Comparison of ENCODE assay signal across 14 cellular contexts in genomic region chr2:200159366-200159720, GRCh38.
A peak's percentile ranks its signal among the peaks of the same experiment; 100 is the strongest.
DNase-seq lines count a peak whose midpoint lies in the region; ATAC-seq and TF ChIP-seq lines count a peak whose summit lies in the region.
"Had no signal": no experiment of that assay in that cellular context is flagged by ENCODE, and none has a peak within 500 bp of the region (broad histone marks: within the 10 kb centered on the region; RNA-seq: fewer than 3 reads in every experiment).

No MANE protein-coding gene starts in this region.

- DNase-seq in ELR (ENCODE audit: low read depth) (peak; percentile 74), T1000 (lab: John Stamatoyannopoulos, UW) (peak; percentile 35), hepatocyte (ENCODE audit: low spot score) (peak; percentile 26), NCI-H446 (lab: John Stamatoyannopoulos, UW) (no peak)
- DNase-seq in stimulated activated CD8-positive, alpha-beta memory T cell treated with anti-CD3 and anti-CD28 coated beads, Interleukin-4, amount 100 ng/mL, for 48 hours: no peak
- DNase-seq: activated CD8-positive, alpha-beta T cell treated with anti-CD3 and anti-CD28 coated beads for 36 hours; gastrocnemius medialis; NCI-H1092 treated with DMSO at 0.1 percent for 48 hours had no signal

- H3K9me2 ChIP-seq in hepatocyte (replicated peaks; ENCODE audit: insufficient read depth): no peaks in the 10 kb centered on the region

- H2AFZ ChIP-seq in hepatocyte: no peak overlapping the region
- H2AFZ ChIP-seq: parathyroid adenoma had no signal

- H3K27ac ChIP-seq in hepatocyte: peak overlapping the region; percentile 66
- H3K27ac ChIP-seq: BLaER1, gastrocnemius medialis, parathyroid adenoma, SJSA1 had no signal

- no peaks in the 10 kb centered on the region for H3K9me3 ChIP-seq in hepatocyte (ENCODE audit: low read depth)
- no peaks in the 10 kb centered on the region for H3K9me3 ChIP-seq in skeletal muscle satellite cell (replicated peaks; ENCODE audit: low read length)
- H3K9me3 ChIP-seq: gastrocnemius medialis, SJSA1 had no signal

- H3K4me1 ChIP-seq in hepatocyte (ENCODE audit: insufficient read depth) (peaks cover 14% of the 10 kb centered on the region), skeletal muscle satellite cell (ENCODE audit: control insufficient read depth, insufficient read depth, low read length) (peaks cover 23% of the 10 kb centered on the region)
- H3K4me1 ChIP-seq: BLaER1, parathyroid adenoma had no signal

- no peak overlapping the region for H3K4me3 ChIP-seq in hepatocyte
- H3K4me3 ChIP-seq in skeletal muscle satellite cell (ENCODE audit: low read length): no peak overlapping the region
- H3K4me3 ChIP-seq: BLaER1, gastrocnemius medialis, SJSA1 had no signal

- no peak overlapping the region for H3K4me2 ChIP-seq in hepatocyte
- H3K4me2 ChIP-seq in skeletal muscle satellite cell (ENCODE audit: low read length): peak overlapping the region; percentile 60
- H3K4me2 ChIP-seq: BLaER1 had no signal

- no peaks in the 10 kb centered on the region for H3K27me3 ChIP-seq in hepatocyte
- no peaks in the 10 kb centered on the region for H3K27me3 ChIP-seq in skeletal muscle satellite cell (ENCODE audit: control insufficient read depth, insufficient read depth, low read length)
- H3K27me3 ChIP-seq: BLaER1, gastrocnemius medialis, SJSA1 had no signal

- TF ChIP-seq CTCF in hepatocyte (IDR thresholded peaks at IDR 0.05; ENCODE audit: poor library complexity): no peak

- H4K20me1 ChIP-seq in hepatocyte (ENCODE audit: insufficient read depth, poor library complexity, severe bottlenecking): no peaks in the 10 kb centered on the region
- H4K20me1 ChIP-seq: BLaER1 had no signal

- H3K79me2 ChIP-seq in hepatocyte: no peaks in the 10 kb centered on the region
- H3K79me2 ChIP-seq: parathyroid adenoma had no signal

- no peak for ATAC-seq in HG03354 (IDR thresholded peaks at IDR 0.05; ENCODE audit: poor library complexity, severe bottlenecking, unreplicated experiment)
- ATAC-seq in GM21447 (IDR thresholded peaks at IDR 0.05; ENCODE audit: unreplicated experiment): no peak
- ATAC-seq: activated CD8-positive, alpha-beta T cell treated with anti-CD3 and anti-CD28 coated beads for 36 hours; gastrocnemius medialis had no signal

- no peak overlapping the region for H3K9ac ChIP-seq in skeletal muscle satellite cell (ENCODE audit: low read depth, low read length)
- H3K9ac ChIP-seq: BLaER1, parathyroid adenoma had no signal

- H3K36me3 ChIP-seq in hepatocyte (replicated peaks; ENCODE audit: insufficient read depth, low read depth) (no peaks in the 10 kb centered on the region), skeletal muscle satellite cell (ENCODE audit: insufficient read depth, low read length) (no peaks in the 10 kb centered on the region)
- H3K36me3 ChIP-seq: BLaER1, gastrocnemius medialis, SJSA1 had no signal

Comparison
In these comparisons a context has a peak if more than half of its experiments do, and no peak if none do; other contexts are left out.
1. DNase-seq: peak in ELR (single experiment), T1000 (single experiment) and hepatocyte (single experiment); none in stimulated activated CD8-positive, alpha-beta memory T cell treated with anti-CD3 and anti-CD28 coated beads, Interleukin-4, amount 100 ng/mL, for 48 hours (single experiment) and NCI-H446 (0 of 2).